ENCODE assay signal across 9 cellular contexts in the genomic region with DNA sequence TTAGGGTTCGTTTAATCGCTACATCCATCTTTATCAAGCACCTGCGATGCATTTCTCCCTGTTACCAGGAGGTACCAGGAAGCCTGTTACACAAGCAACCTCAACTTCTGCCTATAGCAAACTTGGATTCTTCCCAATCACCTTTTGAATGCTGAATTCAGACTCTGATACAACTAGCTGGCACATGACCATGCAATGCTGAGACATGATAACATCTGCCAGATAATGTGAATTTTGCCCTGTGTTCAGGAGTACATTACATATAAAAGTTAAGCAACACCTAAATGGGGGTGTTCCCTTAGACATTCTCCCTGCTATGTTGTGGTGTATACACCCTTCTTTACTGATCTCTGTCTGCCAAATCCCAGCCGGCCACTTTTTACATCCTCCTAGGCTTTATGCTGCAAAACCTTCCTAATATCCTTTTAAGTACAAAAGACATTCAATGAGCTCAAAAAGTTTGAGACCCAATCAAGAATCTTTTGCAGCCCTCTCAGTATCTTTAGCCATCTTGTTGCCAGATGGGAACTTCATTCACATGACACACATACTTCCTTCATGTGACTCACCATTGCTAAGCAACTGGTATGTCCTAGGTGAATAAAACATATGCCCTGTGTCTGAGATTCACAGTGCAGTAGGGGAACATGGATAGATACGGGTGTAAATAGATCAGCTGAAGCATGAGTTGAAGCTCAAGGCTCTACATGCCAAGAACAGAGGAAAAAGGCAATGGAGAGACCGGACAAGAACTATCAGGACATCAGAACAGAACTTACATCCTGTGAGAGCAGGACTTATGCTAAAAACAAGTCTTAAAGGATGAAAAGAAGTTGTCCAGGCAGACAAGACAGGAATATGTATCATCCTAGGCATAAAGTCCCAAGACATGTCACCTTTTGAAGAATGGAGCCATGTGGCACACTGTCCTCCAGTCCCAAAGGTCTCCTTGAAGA.
DNase-seq lines count a peak whose midpoint lies in the region; ATAC-seq lines count a peak whose summit lies in the region.
"Had no signal": no experiment of that assay in that cellular context is flagged by ENCODE, and none has a peak within 500 bp of the region (broad histone marks: within the 10 kb centered on the region; RNA-seq: fewer than 3 reads in every experiment).

No MANE protein-coding gene starts in this region.

- peak overlapping the region; percentile 4 for H3K27ac Mint-ChIP-seq in dendritic cell treated with granulocyte-macrophage colony-stimulating factor and Interleukin-4, amounts not matched to agents 40 ng/mL and 50 ng/mL, for 4 days

- WGBS in mesodermal cell (ENCODE audit: insufficient coverage in 2 of 2), 2 experiments = 93 to 96% methylated on average over 5 to 6 of the region's 6 CpGs

- H3K27me3 Mint-ChIP-seq in dendritic cell treated with granulocyte-macrophage colony-stimulating factor and Interleukin-4, amounts not matched to agents 40 ng/mL and 50 ng/mL, for 4 days = no peaks in the 10 kb centered on the region

- peaks cover 20% of the 10 kb centered on the region for H3K4me1 ChIP-seq in mesodermal cell (ENCODE audit: control insufficient read depth, insufficient read depth, low read length, poor library complexity, severe bottlenecking)

- H3K4me3 Mint-ChIP-seq in dendritic cell treated with granulocyte-macrophage colony-stimulating factor and Interleukin-4, amounts not matched to agents 40 ng/mL and 50 ng/mL, for 4 days = no peak overlapping the region

- intact Hi-C loops in dendritic cell treated with granulocyte-macrophage colony-stimulating factor and Interleukin-4, amounts not matched to agents 40 ng/mL and 50 ng/mL, for 4 days (cut with micrococcal nuclease) = loop anchor here (1.0 to 2.0 kb wide), 2 partner anchors 60 to 266 kb away; no protein-coding TSS in a partner anchor

- peak; percentile 35 for DNase-seq in A172 (ENCODE audit: low spot score)
- DNase-seq in LoVo (ENCODE audit: low spot score) = peak; percentile 10
- no peak for DNase-seq in SK-N-DZ (ENCODE audit: low spot score)

- H3K36me3 ChIP-seq in mesodermal cell (ENCODE audit: control insufficient read depth, insufficient read depth, low read length) = no peaks in the 10 kb centered on the region

- no peaks in the 10 kb centered on the region for H3K9me3 ChIP-seq in mesodermal cell (ENCODE audit: control insufficient read depth, low read length)

- peak overlapping the region; percentile 49 for H3K27ac ChIP-seq in mesodermal cell (ENCODE audit: low read depth, low read length, severe bottlenecking)
- H3K27ac ChIP-seq: KMS-11 had no signal

- H3K4me1 Mint-ChIP-seq in dendritic cell treated with granulocyte-macrophage colony-stimulating factor and Interleukin-4, amounts not matched to agents 40 ng/mL and 50 ng/mL, for 4 days (ENCODE audit: low read depth) = peaks cover 17% of the 10 kb centered on the region

- H3K36me3 Mint-ChIP-seq in dendritic cell treated with granulocyte-macrophage colony-stimulating factor and Interleukin-4, amounts not matched to agents 40 ng/mL and 50 ng/mL, for 4 days (ENCODE audit: low read depth) = peaks cover 5% of the 10 kb centered on the region

- no peaks in the 10 kb centered on the region for H3K9me3 Mint-ChIP-seq in dendritic cell treated with granulocyte-macrophage colony-stimulating factor and Interleukin-4, amounts not matched to agents 40 ng/mL and 50 ng/mL, for 4 days

- ATAC-seq in GM19324 (IDR thresholded peaks at IDR 0.05; ENCODE audit: low FRiP score, unreplicated experiment) (no peak), GM21515 (IDR thresholded peaks at IDR 0.05; ENCODE audit: unreplicated experiment) (no peak), HG02938 (IDR thresholded peaks at IDR 0.05; ENCODE audit: unreplicated experiment) (no peak)

- H3K4me3 ChIP-seq in mesodermal cell (ENCODE audit: extremely low read depth, insufficient read depth, low read length, poor library complexity, severe bottlenecking) = no peak overlapping the region
